ENCODE assay signal across 8 cellular contexts in genomic region chr17:77494664-77495435, GRCh38.
DNase-seq lines count a peak whose midpoint lies in the region; ATAC-seq and TF ChIP-seq lines count a peak whose summit lies in the region.

No MANE protein-coding gene starts in this region.

- H3K4me3 Mint-ChIP-seq in activated T-helper 17 cell treated with anti-CD3 and anti-CD28 coated beads, Interleukin-2, amount 50 U/mL, for 72 hours: no peak overlapping the region

- peaks cover 52% of the 10 kb centered on the region for H3K36me3 ChIP-seq in thoracic aorta

- peaks cover 4 to 12% of the 10 kb centered on the region in 2 donors for H3K4me1 ChIP-seq in thoracic aorta (ENCODE audit: control insufficient read depth in 1 of 2, low read depth in 2 of 2)

- H3K27ac Mint-ChIP-seq in activated T-helper 17 cell treated with anti-CD3 and anti-CD28 coated beads, Interleukin-2, amount 50 U/mL, for 72 hours: peak overlapping the region; percentile 75

- no peaks in the 10 kb centered on the region for H3K4me1 Mint-ChIP-seq in activated T-helper 17 cell treated with anti-CD3 and anti-CD28 coated beads, Interleukin-2, amount 50 U/mL, for 72 hours

- no peak overlapping the region for H3K4me3 ChIP-seq in fibroblast of villous mesenchyme (ENCODE audit: low read depth, low read length)
- no peak overlapping the region for H3K4me3 ChIP-seq in thoracic aorta

- H3K27ac ChIP-seq in thoracic aorta: no peak overlapping the region

- no peaks in the 10 kb centered on the region for H3K27me3 Mint-ChIP-seq in activated T-helper 17 cell treated with anti-CD3 and anti-CD28 coated beads, Interleukin-2, amount 50 U/mL, for 72 hours

- peak; percentile 78 for ATAC-seq in activated T-helper 17 cell treated with anti-CD3 and anti-CD28 coated beads, Interleukin-2, amount 50 U/mL, for 72 hours (replicated peaks)
- peak; percentile 39 for ATAC-seq in thoracic aorta (ENCODE audit: insufficient number of reproducible peaks, low FRiP score, low read depth)
- ATAC-seq in HG02973 (IDR thresholded peaks at IDR 0.05; ENCODE audit: unreplicated experiment): no peak

- peak; percentile 84 for DNase-seq in Daoy (ENCODE audit: low read depth)
- DNase-seq in HS-27A (ENCODE audit: low read depth): peak; percentile 9
- peak; percentile 59 for DNase-seq in RKO (ENCODE audit: low spot score)
- peak; percentile 88 for DNase-seq in fibroblast of villous mesenchyme (ENCODE audit: low read depth)
- DNase-seq in occipital lobe (lab: John Stamatoyannopoulos, UW): peak; percentile 43
- DNase-seq in thoracic aorta (ENCODE audit: low spot score): peak; percentile 49

- no peaks in the 10 kb centered on the region for H3K27me3 ChIP-seq in thoracic aorta (replicated peaks; ENCODE audit: insufficient read depth)

- TF ChIP-seq CTCF in fibroblast of villous mesenchyme (IDR thresholded peaks at IDR 0.05; ENCODE audit: insufficient read depth, low read depth, low read length): peak; percentile 97
- peak; percentile 98 for TF ChIP-seq CTCF in thoracic aorta (IDR thresholded peaks at IDR 0.05)

- peaks cover 90% of the 10 kb centered on the region for H3K36me3 Mint-ChIP-seq in activated T-helper 17 cell treated with anti-CD3 and anti-CD28 coated beads, Interleukin-2, amount 50 U/mL, for 72 hours (ENCODE audit: low read depth)

- H3K9me3 Mint-ChIP-seq in activated T-helper 17 cell treated with anti-CD3 and anti-CD28 coated beads, Interleukin-2, amount 50 U/mL, for 72 hours: no peaks in the 10 kb centered on the region

- H3K9me3 ChIP-seq in thoracic aorta: no peaks in the 10 kb centered on the region

Comparison
In these comparisons a context has a peak if more than half of its experiments do, and no peak if none do; other contexts are left out.
1. DNase-seq: peak in every context shown above with its lines; median percentile 88 in fibroblast of villous mesenchyme; 84 in Daoy; 59 in RKO; 49 in thoracic aorta; 43 in occipital lobe; 9 in HS-27A.